In the genomic region with DNA sequence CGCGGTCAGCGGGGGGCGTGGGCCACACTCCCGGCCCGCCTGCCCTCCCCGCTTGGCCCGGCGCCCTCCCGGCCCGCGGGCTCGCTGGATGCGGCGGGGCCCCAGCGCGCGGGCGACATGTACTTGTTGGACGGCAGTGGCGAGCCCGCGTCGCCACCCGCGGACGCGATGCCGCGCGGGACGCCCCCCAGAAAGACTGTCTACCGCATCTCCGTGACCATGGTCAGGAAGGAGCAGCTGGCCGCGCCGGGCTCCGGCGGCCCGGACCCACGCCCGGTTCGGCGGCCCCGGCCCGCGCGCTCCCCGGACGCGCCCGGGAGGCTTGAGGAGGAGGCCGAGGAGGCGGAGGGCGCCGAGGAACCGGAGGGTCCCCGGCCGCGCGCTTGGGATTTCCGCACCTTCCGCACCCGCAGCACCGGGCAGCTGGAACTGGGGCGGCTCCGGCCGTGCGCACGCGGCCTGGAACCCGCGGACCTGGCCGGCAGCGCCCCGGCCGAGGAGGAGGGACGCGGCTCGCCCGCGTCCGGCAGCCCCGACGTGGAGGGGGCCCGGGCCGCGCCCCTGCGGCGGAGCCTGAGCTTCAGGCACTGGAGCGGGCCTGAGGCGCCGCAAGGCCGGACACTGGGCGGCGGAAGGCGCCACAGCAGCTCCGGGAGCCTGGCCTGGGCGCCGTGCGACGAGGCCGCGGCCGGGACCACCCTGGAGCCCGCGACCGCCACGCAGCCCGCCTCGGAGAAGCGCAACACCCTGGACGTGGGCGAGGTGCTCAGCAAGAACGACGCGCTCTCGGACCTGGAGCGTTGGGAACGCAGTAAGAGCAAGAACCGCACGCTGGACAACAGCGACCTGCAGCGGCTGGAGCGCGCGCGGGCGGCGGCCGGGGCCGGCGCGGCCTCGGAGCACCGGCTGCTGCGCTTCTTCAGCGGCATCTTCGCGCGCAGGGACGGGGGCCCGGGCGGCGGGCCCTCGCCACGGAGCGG, we compare ENCODE assay signal across 8 cellular contexts.
DNase-seq lines count a peak whose midpoint lies in the region; ATAC-seq, FAIRE-seq and TF ChIP-seq lines count a peak whose summit lies in the region.

No MANE protein-coding gene starts in this region.

- no peak overlapping the region for H2BK15ac ChIP-seq in H1 (ENCODE audit: low read length)

- ATAC-seq in lower lobe of right lung = peak; percentile 72 to 75
- ATAC-seq in HG02642 (IDR thresholded peaks at IDR 0.05; ENCODE audit: poor library complexity, unreplicated experiment) = no peak
- no peak for ATAC-seq in GM21723 (IDR thresholded peaks at IDR 0.05; ENCODE audit: unreplicated experiment)
- no peak for ATAC-seq in GM21515 (IDR thresholded peaks at IDR 0.05; ENCODE audit: unreplicated experiment)

- H3K36me3 ChIP-seq in H1 (ENCODE audit: control insufficient read depth in 2 of 4, insufficient read depth in 4 of 4, low read length in 3 of 4) (no peaks in the 10 kb centered on the region), lower lobe of right lung (no peaks in the 10 kb centered on the region), tibial artery (no peaks in the 10 kb centered on the region)

- H4K91ac ChIP-seq in H1 (replicated peaks; ENCODE audit: insufficient read length, low read length) = no peak overlapping the region

- H3K27me3 Mint-ChIP-seq in Calu3 (ENCODE audit: unreplicated experiment) = no peaks in the 10 kb centered on the region

- H3K4me1 Mint-ChIP-seq in Calu3 (ENCODE audit: low read depth, unreplicated experiment) = peaks cover 48% of the 10 kb centered on the region

- peak; percentile 65 to 84 for TF ChIP-seq RAD21 in H1 (IDR thresholded peaks at IDR 0.05 in 1 of 2, conservative IDR thresholded peaks at IDR 0.05 in 1 of 2; ENCODE audit: low read depth in 2 of 2, low read length in 2 of 2)

- POLR2A ChIA-PET in H1 (lab: Charles Lee; ENCODE audit: partially characterized antibody) = interaction anchor here (1.4 kb wide), 1 partner anchor 75 kb away, joined by 4 read pairs; no protein-coding TSS in a partner anchor

- H3K27ac ChIP-seq in H1 (ENCODE audit: low read depth, low read length) (no peak overlapping the region), lower lobe of right lung (no peak overlapping the region), tibial artery (peak overlapping the region in 1 of 2 donors; percentile 39)

- no peaks in the 10 kb centered on the region for H3K9me3 Mint-ChIP-seq in Calu3 (ENCODE audit: low read depth, unreplicated experiment)

- H2AK5ac ChIP-seq in H1 (ENCODE audit: low read depth, low read length) = no peak overlapping the region

- H3K18ac ChIP-seq in H1 (ENCODE audit: extremely low read depth, low read length) = no peak overlapping the region; the same call in 1 of the 2 replicates

- peaks cover 10% of the 10 kb centered on the region for H3K23me2 ChIP-seq in H1 (ENCODE audit: low read depth, low read length)

- no peak overlapping the region for H3K27ac Mint-ChIP-seq in Calu3 (ENCODE audit: unreplicated experiment)

- H3K4me3 ChIP-seq in H1 (ENCODE audit: extremely low read depth in 1 of 4, insufficient read depth in 2 of 4, low read depth in 3 of 4, low read length in 4 of 4) (peak overlapping the region; percentile 44 to 64 (median 56)), lower lobe of right lung (peak overlapping the region; percentile 51), tibial artery (peak overlapping the region; percentile 59 to 69)

- FAIRE-seq in H1 (lab: Jason Lieb, UNC) = no peak

- H3K23ac ChIP-seq in H1 (ENCODE audit: insufficient read length) = no peak overlapping the region

- H3K79me1 ChIP-seq in H1 (ENCODE audit: low read depth, low read length) = peaks cover 9% of the 10 kb centered on the region

- H2BK12ac ChIP-seq in H1 (ENCODE audit: low read depth, low read length) = no peak overlapping the region

- H3K4ac ChIP-seq in H1 (replicated peaks; ENCODE audit: insufficient read length, low read depth, low read length) = no peak overlapping the region

- peaks cover 17 to 25% of the 10 kb centered on the region in 2 experiments for H4K20me1 ChIP-seq in H1 (replicated peaks in 1 of 2; ENCODE audit: control insufficient read depth in 1 of 2, insufficient read depth in 2 of 2, low read length in 2 of 2)

- H2AFZ ChIP-seq in H1 (ENCODE audit: low read length) = no peak overlapping the region

- H3K4me3 Mint-ChIP-seq in Calu3 (ENCODE audit: low read depth, unreplicated experiment) = peak overlapping the region; percentile 85

- CTCF ChIA-PET in Calu3 (lab: Charles Lee) = interaction anchor here (0.6 to 1.5 kb wide), 2 partner anchors 76 to 164 kb away, joined by 3 to 4 read pairs; no protein-coding TSS in a partner anchor
- CTCF ChIA-PET in H1 (lab: Charles Lee; ENCODE audit: partially characterized antibody) = interaction anchor here (0.6 to 5.3 kb wide), 8 partner anchors 9 to 92 kb away, joined by 3 to 55 read pairs (median 4); no protein-coding TSS in a partner anchor

- peaks cover 26% of the 10 kb centered on the region for H3K36me3 Mint-ChIP-seq in Calu3 (ENCODE audit: insufficient read depth, unreplicated experiment)

- peak overlapping the region; percentile 89 to 94 for H3K4me2 ChIP-seq in H1 (ENCODE audit: insufficient read depth in 1 of 2, low read depth in 2 of 2, low read length in 2 of 2)

- no peak overlapping the region for H3K14ac ChIP-seq in H1 (ENCODE audit: insufficient read length)

- DNase-seq in Calu3 = peak; percentile 61
- peak; percentile 83 for DNase-seq in NCI-H2227 (lab: John Stamatoyannopoulos, UW; ENCODE audit: unreplicated experiment)
- DNase-seq in H1 (ENCODE audit: low read depth in 1 of 2, low spot score in 2 of 2) = peak in 1 of 2 experiments; percentile 78
- DNase-seq in lower lobe of right lung = peak; percentile 66
- DNase-seq in tibial artery = peak; percentile 50 to 75

- BruUV-seq in Calu3 (replicated peaks; lab: Mats Ljungman, UMichigan) = no TSS peak

- TF ChIP-seq EP300 in H1 (IDR thresholded peaks at IDR 0.05; ENCODE audit: borderline replicate concordance in 1 of 2, low read depth in 2 of 2, low read length in 2 of 2) = no peak

- H3K9me3 ChIP-seq in H1 (ENCODE audit: insufficient read depth in 2 of 2, low read depth in 1 of 2, low read length in 1 of 2) = no peaks in the 10 kb centered on the region
- no peaks in the 10 kb centered on the region for H3K9me3 ChIP-seq in lower lobe of right lung
- H3K9me3 ChIP-seq in tibial artery = no peaks in the 10 kb centered on the region

- TF ChIP-seq CTCF in Calu3 (IDR thresholded peaks at IDR 0.05; ENCODE audit: unreplicated experiment) (peak; percentile 28), H1 (IDR thresholded peaks at IDR 0.05; ENCODE audit: control extremely low read depth in 1 of 3, insufficient read depth in 1 of 3, low read depth in 1 of 3, low read length in 3 of 3) (peak; percentile 58 to 78 (median 67)), lower lobe of right lung (IDR thresholded peaks at IDR 0.05) (peak; percentile 40), tibial artery (IDR thresholded peaks at IDR 0.05) (peak; percentile 47 to 56)

- intact Hi-C loops in Calu3 (cut with micrococcal nuclease; ENCODE audit: unreplicated experiment) (loop anchor here (2.0 to 5.0 kb wide), 2 partner anchors 37 to 77 kb away; no protein-coding TSS in a partner anchor), lower lobe of right lung (cut with DNase I) (no loop called here), tibial artery (cut with DNase I; ENCODE audit: low total_unique reads) (loop anchor here (5.0 to 10.0 kb wide), 2 partner anchors 73 to 75 kb away; no protein-coding TSS in a partner anchor)

- no peak overlapping the region for H3K56ac ChIP-seq in H1 (replicated peaks; ENCODE audit: insufficient read length, low read depth, low read length)

- 2% methylated on average over 85 of the region's 148 CpGs; no CpG with 5 or more reads in 1 of the 2 experiments for WGBS in H1 (ENCODE audit: extremely low coverage in 1 of 2, insufficient coverage in 1 of 2, insufficient read length in 1 of 2, insufficient replicate concordance in 2 of 2, low coverage in 1 of 2, low lambda C conversion rate in 2 of 2, missing lambda C conversion rate in 1 of 2), 2 experiments

- peaks cover 0 to 49% of the 10 kb centered on the region in 2 experiments; a peak in 2 of 4 replicates for H3K79me2 ChIP-seq in H1 (ENCODE audit: control insufficient read depth in 1 of 2, insufficient read depth in 2 of 2, low read length in 2 of 2)

- no peak overlapping the region for H2BK120ac ChIP-seq in H1 (replicated peaks; ENCODE audit: low read depth, low read length)

- no peak overlapping the region for H2BK5ac ChIP-seq in H1 (ENCODE audit: low read depth, low read length)

- H4K5ac ChIP-seq in H1 (ENCODE audit: insufficient read length, low read depth, low read length) = no peak overlapping the region

- TF ChIP-seq POLR2A in H1 (IDR thresholded peaks at IDR 0.05; ENCODE audit: control extremely low read depth in 1 of 2, low read depth in 2 of 2, low read length in 2 of 2) = no peak

- H3K4me1 ChIP-seq in H1 (replicated peaks in 1 of 4; ENCODE audit: control insufficient read depth in 3 of 4, insufficient read depth in 4 of 4, low read length in 3 of 4) = peaks cover 7 to 33% (median 26%) of the 10 kb centered on the region in 4 experiments
- H3K4me1 ChIP-seq in lower lobe of right lung = peaks cover 24% of the 10 kb centered on the region
- H3K4me1 ChIP-seq in tibial artery = peaks cover 0 to 35% (median 25%) of the 10 kb centered on the region in 4 donors

- peak overlapping the region in 3 of 4 experiments; percentile 38 to 55 (median 44); a peak in 5 of 7 replicates for H3K9ac ChIP-seq in H1 (replicated peaks in 1 of 4; ENCODE audit: extremely low read depth in 1 of 4, low read depth in 3 of 4, low read length in 3 of 4)

- H2BK20ac ChIP-seq in H1 (ENCODE audit: low read length) = no peak overlapping the region

- H3K27me3 ChIP-seq in H1 (replicated peaks in 1 of 4; ENCODE audit: control insufficient read depth in 3 of 4, extremely low read depth in 1 of 4, insufficient read depth in 3 of 4, low read length in 3 of 4) (peaks cover 0 to 7% (median 3%) of the 10 kb centered on the region in 4 experiments; a peak in 4 of 7 replicates), lower lobe of right lung (ENCODE audit: low read depth) (peaks cover 7% of the 10 kb centered on the region), tibial artery (no peaks in the 10 kb centered on the region)

- peak overlapping the region; percentile 54; the same call in 1 of the 2 replicates for H4K8ac ChIP-seq in H1 (ENCODE audit: extremely low read depth, insufficient read depth, low read length)

TF ChIP-seq in H1, 55 proteins besides CTCF, POLR2A, EP300 and RAD21 (continues in another document):
- TF ChIP-seq SP4 (IDR thresholded peaks at IDR 0.05; ENCODE audit: low read length) (no peak), EGR1 (IDR thresholded peaks at IDR 0.05; ENCODE audit: borderline replicate concordance, low read depth, low read length) (0 out of 2 replicates have a peak, but pooled peaks have one; percentile 36), NANOG (IDR thresholded peaks at IDR 0.05; ENCODE audit: insufficient read depth, low read depth, low read length, poor library complexity, severe bottlenecking) (peak; percentile 6), CHD1 (IDR thresholded peaks at IDR 0.05; ENCODE audit: low read depth, low read length) (no peak), BRCA1 (IDR thresholded peaks at IDR 0.05; ENCODE audit: low read depth, low read length) (no peak)

Comparison
In these comparisons a context has a peak if more than half of its experiments do, and no peak if none do; other contexts are left out.
1. ATAC-seq: peak in lower lobe of right lung (2 of 2); none in HG02642 (single experiment), GM21723 (single experiment) and GM21515 (single experiment).
2. Peak in every context shown above with its lines, with median percentiles within 50 percentile points of each other: CTCF ChIP-seq and H3K4me3 ChIP-seq.